In the genomic region with DNA sequence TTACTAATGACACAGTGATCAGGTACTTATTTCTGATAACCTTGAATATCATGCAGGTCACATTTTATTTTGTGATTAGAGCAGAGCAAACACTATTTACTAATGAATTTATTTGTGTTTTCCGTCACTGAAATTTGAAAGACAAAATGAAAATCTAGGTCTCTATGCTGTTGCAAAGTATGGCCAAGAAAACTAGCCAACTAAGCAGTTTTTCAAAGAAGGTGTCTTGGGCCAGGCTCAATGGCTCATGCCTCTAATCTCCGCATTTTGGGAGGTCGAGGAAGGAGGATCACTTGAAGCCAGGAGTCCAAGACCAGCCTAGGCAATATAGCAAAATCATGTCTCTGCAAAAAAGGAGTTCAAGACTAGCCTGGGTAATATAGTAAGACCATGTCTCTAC, we compare ENCODE assay signal across 21 cellular contexts. TPM values are rescaled to one million over a fixed set of nuclear protein-coding genes. Genes with fewer than 3 reads are reported as not detected.
A peak's percentile ranks its signal among the peaks of the same experiment; 100 is the strongest.
DNase-seq lines count a peak whose midpoint lies in the region; ATAC-seq, FAIRE-seq and TF ChIP-seq lines count a peak whose summit lies in the region.
"Had no signal": no experiment of that assay in that cellular context is flagged by ENCODE, and none has a peak within 500 bp of the region (broad histone marks: within the 10 kb centered on the region; RNA-seq: fewer than 3 reads in every experiment).

No MANE protein-coding gene starts in this region.

- H2BK15ac ChIP-seq in IMR-90 (ENCODE audit: low read depth, low read length), result no peak overlapping the region
- no peak overlapping the region for H2BK15ac ChIP-seq in mesendoderm (replicated peaks; ENCODE audit: low read depth)

- no peak for TF ChIP-seq CTCF in Caco-2 (IDR thresholded peaks at IDR 0.05; ENCODE audit: insufficient read depth in 1 of 2, low read depth in 1 of 2, low read length in 1 of 2, severe bottlenecking in 1 of 2, unreplicated experiment in 1 of 2)
- TF ChIP-seq CTCF in IMR-90 (conservative IDR thresholded peaks at IDR 0.05; ENCODE audit: low read depth, low read length), result no peak
- no peak for TF ChIP-seq CTCF in K562 (IDR thresholded peaks at IDR 0.05 in 2 of 3, conservative IDR thresholded peaks at IDR 0.05 in 1 of 3; ENCODE audit: insufficient read depth in 2 of 3, low read depth in 1 of 3, low read length in 3 of 3)
- no peak for TF ChIP-seq CTCF in dorsolateral prefrontal cortex (IDR thresholded peaks at IDR 0.05 in 54 of 56, conservative IDR thresholded peaks at IDR 0.05 in 2 of 56; ENCODE audit: low read depth in 1 of 56, partially characterized antibody in 56 of 56)

- H3K4ac ChIP-seq in IMR-90 (ENCODE audit: low read depth, low read length) (no peak overlapping the region), mesendoderm (ENCODE audit: low read depth, low read length) (no peak overlapping the region)

- H4K8ac ChIP-seq in IMR-90 (ENCODE audit: low read depth in 2 of 2, low read length in 2 of 2), result no peak overlapping the region
- no peak overlapping the region for H4K8ac ChIP-seq in mesendoderm (ENCODE audit: low read depth, low read length)

- H3K4me1 ChIP-seq in Caco-2 (peaks cover 26% of the 10 kb centered on the region), IMR-90 (ENCODE audit: control insufficient read depth, insufficient read depth, low read length) (peaks cover 7% of the 10 kb centered on the region), K562 (replicated peaks in 1 of 2; ENCODE audit: control insufficient read depth in 2 of 2, insufficient read depth in 2 of 2, low read length in 2 of 2) (peaks cover 9 to 10% of the 10 kb centered on the region in 2 experiments), mesendoderm (ENCODE audit: control insufficient read depth, low read depth, low read length) (peaks cover 4% of the 10 kb centered on the region)

- no peak overlapping the region for H4K5ac ChIP-seq in IMR-90 (ENCODE audit: low read depth, low read length)
- no peak overlapping the region for H4K5ac ChIP-seq in mesendoderm (ENCODE audit: low read length)

- TF ChIP-seq EP300 in K562 (IDR thresholded peaks at IDR 0.05; ENCODE audit: low read length), result no peak

- no peak for FAIRE-seq in K562 (lab: Jason Lieb, UNC)
- FAIRE-seq: H54, RCC 7860 had no signal

- H3K4me3 Mint-ChIP-seq in Caco-2 (ENCODE audit: unreplicated experiment), result peak overlapping the region; percentile 98
- H3K4me3 Mint-ChIP-seq: CD8-positive, alpha-beta T cell had no signal

- H3K4me1 Mint-ChIP-seq in Caco-2 (ENCODE audit: low read depth, unreplicated experiment), result peaks cover 24% of the 10 kb centered on the region

- H3K27me3 ChIP-seq in Caco-2 (replicated peaks; ENCODE audit: control insufficient read depth, insufficient read depth, low read length) (no peaks in the 10 kb centered on the region), IMR-90 (ENCODE audit: control insufficient read depth, insufficient read depth, low read length) (no peaks in the 10 kb centered on the region), K562 (ENCODE audit: control insufficient read depth in 2 of 2, insufficient read depth in 2 of 2, low read length in 2 of 2) (no peaks in the 10 kb centered on the region), mesendoderm (ENCODE audit: insufficient read depth, low read length, poor library complexity) (no peaks in the 10 kb centered on the region), dorsolateral prefrontal cortex (no peaks in the 10 kb centered on the region)
- H3K27me3 ChIP-seq: MG63 had no signal

- no peak overlapping the region for H4K91ac ChIP-seq in IMR-90 (ENCODE audit: insufficient read depth, low read depth, low read length)

- H2AFZ ChIP-seq in IMR-90 (replicated peaks; ENCODE audit: low read length, poor library complexity), result no peak overlapping the region
- H2AFZ ChIP-seq in K562 (ENCODE audit: low read depth, low read length), result no peak overlapping the region

- H3K36me3 Mint-ChIP-seq in Caco-2 (ENCODE audit: insufficient read depth, unreplicated experiment), result peaks cover 33% of the 10 kb centered on the region

- H3K79me1 ChIP-seq in IMR-90 (ENCODE audit: low read depth in 1 of 2, low read length in 2 of 2) (peaks cover 0 to 28% of the 10 kb centered on the region in 2 experiments; a peak in 2 of 4 replicates), mesendoderm (ENCODE audit: low read length) (no peaks in the 10 kb centered on the region)

- in situ Hi-C loops in IMR-90 (cut with MboI; ENCODE audit: low sequenced_read_pairs) (no loop called here), K562 (cut with MboI) (no loop called here)

- H3K9ac ChIP-seq in IMR-90 (ENCODE audit: low read depth, low read length), result no peak overlapping the region
- H3K9ac ChIP-seq in K562 (ENCODE audit: insufficient read depth in 1 of 2, low read depth in 2 of 2, low read length in 2 of 2), result no peak overlapping the region
- no peak overlapping the region for H3K9ac ChIP-seq in mesendoderm (ENCODE audit: low read length)

- H2AK5ac ChIP-seq in IMR-90 (ENCODE audit: low read depth, low read length) (no peak overlapping the region), mesendoderm (ENCODE audit: low read length) (no peak overlapping the region)

- intact Hi-C loops in Caco-2 (cut with micrococcal nuclease; ENCODE audit: unreplicated experiment) (loop anchor here (10.0 kb wide), 1 partner anchor 228 kb away; a partner anchor contains a TSS), IMR-90 (cut with micrococcal nuclease) (no loop called here), K562 (cut with micrococcal nuclease) (no loop called here), dorsolateral prefrontal cortex (cut with DNase I) (loop anchor here (10.0 kb wide), 3 partner anchors 98 to 162 kb away; a partner anchor contains a TSS)

- no peak overlapping the region for H3K4me3 ChIP-seq in Caco-2 (ENCODE audit: low read depth, low read length)
- H3K4me3 ChIP-seq in IMR-90 (ENCODE audit: insufficient read depth, low read depth, low read length), result no peak overlapping the region
- H3K4me3 ChIP-seq in K562, result no peak overlapping the region
- no peak overlapping the region for H3K4me3 ChIP-seq in mesendoderm (ENCODE audit: low read length)
- H3K4me3 ChIP-seq in dorsolateral prefrontal cortex, result no peak overlapping the region
- H3K4me3 ChIP-seq: MG63 had no signal

- TF ChIP-seq POLR2A in IMR-90 (IDR thresholded peaks at IDR 0.05; ENCODE audit: low read depth, low read length), result no peak
- no peak for TF ChIP-seq POLR2A in K562 (conservative IDR thresholded peaks at IDR 0.05)

- H2AK9ac ChIP-seq in IMR-90 (replicated peaks; ENCODE audit: low read depth, low read length, poor library complexity), result no peak overlapping the region

- no peaks in the 10 kb centered on the region for H3K9me3 Mint-ChIP-seq in Caco-2 (ENCODE audit: unreplicated experiment)
- H3K9me3 Mint-ChIP-seq: CD8-positive, alpha-beta T cell had no signal

- WGBS in IMR-90 (ENCODE audit: extremely low coverage in 2 of 2, insufficient read length in 1 of 2), 2 experiments, result no CpG with 5 or more reads among the region's 3 CpGs
- WGBS in K562 (ENCODE audit: insufficient coverage, low coverage, missing lambda C conversion rate), result 100% methylated on average over 3 of the region's 3 CpGs
- no CpG with 5 or more reads among the region's 3 CpGs for WGBS in mesendoderm (ENCODE audit: extremely low coverage, insufficient coverage, low lambda C conversion rate)

- H2BK120ac ChIP-seq in IMR-90 (ENCODE audit: low read depth, low read length) (no peak overlapping the region), mesendoderm (ENCODE audit: low read depth, low read length) (no peak overlapping the region)

- peak overlapping the region; percentile 95 for H3K27ac Mint-ChIP-seq in Caco-2 (ENCODE audit: unreplicated experiment)

- DNase-seq in Caco-2 (no peak), IMR-90 (no peak), K562 (ENCODE audit: extremely low read depth in 1 of 4, low spot score in 3 of 4) (no peak), mesendoderm (no peak), dorsolateral prefrontal cortex (no peak), AG08395 (ENCODE audit: low spot score) (no peak), NCI-H1436 (lab: John Stamatoyannopoulos, UW) (no peak)
- DNase-seq: ACHN; C1 segment of cervical spinal cord; CD8-positive, alpha-beta T cell; DMS53; GF-D8; MG63; NCI-H1436 treated with DMSO at 0.1 percent for 48 hours; NCI-H1930; NCI-H345; NCI-H524 treated with DMSO at 0.1 percent for 48 hours; NCI-H82 had no signal

- no peaks in the 10 kb centered on the region for H3K9me1 ChIP-seq in IMR-90 (ENCODE audit: insufficient read depth, low read length)
- H3K9me1 ChIP-seq in K562 (ENCODE audit: control insufficient read depth, insufficient read depth, low read length), result no peaks in the 10 kb centered on the region

- no peak overlapping the region for H3K4me2 ChIP-seq in IMR-90 (ENCODE audit: low read depth, low read length)
- no peak overlapping the region for H3K4me2 ChIP-seq in K562 (ENCODE audit: insufficient read depth, low read length)
- H3K4me2 ChIP-seq in mesendoderm (ENCODE audit: low read length), result no peak overlapping the region

- H3K79me2 ChIP-seq in K562 (ENCODE audit: control insufficient read depth, insufficient read depth, low read length) (peaks cover 34% of the 10 kb centered on the region), mesendoderm (ENCODE audit: control insufficient read depth, insufficient read depth, low read length) (peaks cover 13% of the 10 kb centered on the region)

- H3K27ac ChIP-seq in IMR-90 (ENCODE audit: insufficient read depth, low read length) (no peak overlapping the region), K562 (ENCODE audit: extremely low read depth, low read depth, low read length) (no peak overlapping the region), mesendoderm (ENCODE audit: low read depth, low read length) (no peak overlapping the region), dorsolateral prefrontal cortex (no peak overlapping the region)

- H3K23ac ChIP-seq in IMR-90 (ENCODE audit: low read depth, low read length) (no peak overlapping the region), mesendoderm (ENCODE audit: low read length) (no peak overlapping the region)

- no TSS peak for BruUV-seq in Caco-2 (replicated peaks; lab: Mats Ljungman, UMichigan)
- BruUV-seq in IMR-90 (replicated peaks; lab: Mats Ljungman, UMichigan), result no TSS peak
- no TSS peak for BruUV-seq in K562 (replicated peaks; lab: Mats Ljungman, UMichigan)

- H4K20me1 ChIP-seq in IMR-90 (ENCODE audit: insufficient read depth, low read length) (peaks cover 10% of the 10 kb centered on the region; the same call in 1 of the 2 replicates), K562 (replicated peaks; ENCODE audit: control insufficient read depth, insufficient read depth, low read length) (no peaks in the 10 kb centered on the region)

- no peaks in the 10 kb centered on the region for H3K27me3 Mint-ChIP-seq in Caco-2 (ENCODE audit: insufficient read depth, unreplicated experiment)

- H3K56ac ChIP-seq in IMR-90 (ENCODE audit: extremely low read depth, insufficient read depth, low read length) (no peak overlapping the region), mesendoderm (ENCODE audit: low read length) (no peak overlapping the region)

- CTCF ChIA-PET in Caco-2 (lab: Charles Lee) (no interaction called here), IMR-90 (lab: Yijun Ruan, JAX) (no interaction called here), K562 (lab: Yijun Ruan, JAX; ENCODE audit: low intra/inter-chr PET ratio) (no interaction called here)

- H3K9me3 ChIP-seq in Caco-2, result no peaks in the 10 kb centered on the region
- H3K9me3 ChIP-seq in IMR-90 (ENCODE audit: control insufficient read depth, insufficient read depth, low read length), result no peaks in the 10 kb centered on the region
- no peaks in the 10 kb centered on the region for H3K9me3 ChIP-seq in K562 (replicated peaks; ENCODE audit: control insufficient read depth, insufficient read depth, low read depth, low read length)
- H3K9me3 ChIP-seq: MG63 had no signal

- no peak for ATAC-seq in IMR-90 (ENCODE audit: low read depth)
- no peak for ATAC-seq in K562
- ATAC-seq in GM19324 (IDR thresholded peaks at IDR 0.05; ENCODE audit: low FRiP score, unreplicated experiment), result no peak
- ATAC-seq: CD8-positive, alpha-beta T cell had no signal

- no peaks in the 10 kb centered on the region for H3K36me3 ChIP-seq in Caco-2 (ENCODE audit: control insufficient read depth, insufficient read depth, low read length)
- H3K36me3 ChIP-seq in IMR-90 (ENCODE audit: control insufficient read depth, insufficient read depth, low read length), result no peaks in the 10 kb centered on the region
- no peaks in the 10 kb centered on the region for H3K36me3 ChIP-seq in K562 (ENCODE audit: control insufficient read depth, insufficient read depth, low read length)
- no peaks in the 10 kb centered on the region for H3K36me3 ChIP-seq in mesendoderm (ENCODE audit: control insufficient read depth, insufficient read depth, low read length)
- H3K36me3 ChIP-seq: MG63 had no signal

- TF ChIP-seq RAD21 in IMR-90 (IDR thresholded peaks at IDR 0.05; ENCODE audit: low read length) (no peak), K562 (CRISPR knock-in tag; conservative IDR thresholded peaks at IDR 0.05 in 1 of 2, IDR thresholded peaks at IDR 0.05 in 1 of 2) (no peak)

- no peak overlapping the region for H2BK20ac ChIP-seq in IMR-90 (ENCODE audit: low read depth, low read length)

- POLR2A ChIA-PET in Caco-2 (lab: Charles Lee) (no interaction called here), IMR-90 (lab: Charles Lee; ENCODE audit: unreplicated experiment) (no interaction called here), K562 (lab: Yijun Ruan, JAX) (no interaction called here)

- H3K14ac ChIP-seq in IMR-90 (replicated peaks; ENCODE audit: low read depth, low read length), result no peak overlapping the region

- dilution Hi-C loops in IMR-90 (cut with HindIII; ENCODE audit: low sequenced_read_pairs, unreplicated experiment), result no loop called here

- H3K18ac ChIP-seq in IMR-90 (ENCODE audit: low read depth, low read length) (no peak overlapping the region), mesendoderm (ENCODE audit: low read length) (peak overlapping the region; percentile 47)

- no peak overlapping the region for H2BK5ac ChIP-seq in IMR-90 (ENCODE audit: low read depth, low read length, poor library complexity, severe bottlenecking)
- no peak overlapping the region for H2BK5ac ChIP-seq in mesendoderm (ENCODE audit: low read length)

RNA-seq across cellular contexts. Expression of a gene that starts 2.9 kb away (rescaled TPM):
- total RNA-seq in Caco-2 (2022), result 87.6 and 89.8 TPM in 2 replicates
- total RNA-seq in IMR-90 (2012; rRNA removed), result 16.9 and 20.1 TPM in 2 replicates
- polyA plus RNA-seq in IMR-90 (2012; rRNA removed), result 10.8 and 10.9 TPM in 2 replicates
- 1.7 and 1.8 TPM in 2 replicates for polyA plus RNA-seq in IMR-90 (2012; cell fraction: cytosol; rRNA removed)
- 10.2 and 78.3 TPM in 2 replicates for polyA plus RNA-seq in IMR-90 (2012; cell fraction: nucleus; rRNA removed; ENCODE audit: low replicate concordance)
- 50.5 and 147 TPM in 2 replicates for total RNA-seq in K562 (2011; cell fraction: chromatin; rRNA removed; ENCODE audit: low replicate concordance)
- 18.5 and 31.5 TPM in 2 replicates for total RNA-seq in K562 (2011; cell fraction: nucleolus; rRNA removed)
- 46.2 and 74.0 TPM in 2 replicates for total RNA-seq in K562 (2011; cell fraction: nucleoplasm; rRNA removed)
- 4.3 and 6.9 TPM in 2 replicates for total RNA-seq in K562 (2014; rRNA removed)
- 11.1 and 12.4 TPM in 2 replicates for total RNA-seq in K562 (2014; rRNA removed; fragmentation: Illumina TruSeq; extraction: Trizol)
- total RNA-seq in K562 (2015; rRNA removed; fragmentation: Illumina TruSeq; extraction: Trizol), result 15.2 and 15.3 TPM in 2 replicates
- 15.1 and 17.3 TPM in 2 replicates for total RNA-seq in K562 (2021)
- 20.5 and 20.7 TPM in 2 replicates for polyA plus RNA-seq in K562 (2011; rRNA removed)
- 7.0 and 8.9 TPM in 2 replicates for polyA plus RNA-seq in K562 (2011; cell fraction: cytosol; rRNA removed)
- polyA plus RNA-seq in K562 (2011; cell fraction: nucleus; rRNA removed), result 21.7 and 33.1 TPM in 2 replicates
- polyA plus RNA-seq in K562 (2012), result 4.5 and 4.7 TPM in 2 replicates
- 12.2 and 13.4 TPM in 2 replicates for polyA plus RNA-seq in K562 (2014; fragmentation: Illumina TruSeq; extraction: Trizol)
- polyA plus RNA-seq in K562 (2014; fragmentation: Nextera tagmentation; extraction: Ambion mirVana), result 1 to 10 TPM in 1 of 2 experiments, under 1 TPM in 1; 0.78 to 1.6 TPM
- polyA plus RNA-seq in K562 (2014; rRNA removed), result 8.6 and 8.8 TPM in 2 replicates
- polyA minus RNA-seq in K562 (2011; rRNA and poly(A)+ RNA removed), result 66.5 and 69.2 TPM in 2 replicates
- polyA minus RNA-seq in K562 (2011; cell fraction: cytosol; rRNA and poly(A)+ RNA removed), result 20.5 and 22.2 TPM in 2 replicates
- polyA minus RNA-seq in K562 (2011; cell fraction: nucleus; rRNA and poly(A)+ RNA removed), result 21.0 and 32.2 TPM in 2 replicates
- 13.3 TPM for polyA plus RNA-seq in mesendoderm (2013, experiment 1 of 2)
- 14.1 TPM for polyA plus RNA-seq in mesendoderm (2013, experiment 2 of 2)
- 100 to 1,000 TPM in 24 of 120 experiments, 10 to 100 TPM in 96; 64.4 to 123 (median 91.3) TPM for total RNA-seq in dorsolateral prefrontal cortex

Comparison
In these comparisons a context has a peak if more than half of its experiments do, and no peak if none do; other contexts are left out.
1. intact Hi-C loops: an anchor here in Caco-2 (10.0 kb wide) and dorsolateral prefrontal cortex (10.0 kb wide); none called in IMR-90 and K562.